ENCODE assay signal across 1 cellular context in the genomic region with DNA sequence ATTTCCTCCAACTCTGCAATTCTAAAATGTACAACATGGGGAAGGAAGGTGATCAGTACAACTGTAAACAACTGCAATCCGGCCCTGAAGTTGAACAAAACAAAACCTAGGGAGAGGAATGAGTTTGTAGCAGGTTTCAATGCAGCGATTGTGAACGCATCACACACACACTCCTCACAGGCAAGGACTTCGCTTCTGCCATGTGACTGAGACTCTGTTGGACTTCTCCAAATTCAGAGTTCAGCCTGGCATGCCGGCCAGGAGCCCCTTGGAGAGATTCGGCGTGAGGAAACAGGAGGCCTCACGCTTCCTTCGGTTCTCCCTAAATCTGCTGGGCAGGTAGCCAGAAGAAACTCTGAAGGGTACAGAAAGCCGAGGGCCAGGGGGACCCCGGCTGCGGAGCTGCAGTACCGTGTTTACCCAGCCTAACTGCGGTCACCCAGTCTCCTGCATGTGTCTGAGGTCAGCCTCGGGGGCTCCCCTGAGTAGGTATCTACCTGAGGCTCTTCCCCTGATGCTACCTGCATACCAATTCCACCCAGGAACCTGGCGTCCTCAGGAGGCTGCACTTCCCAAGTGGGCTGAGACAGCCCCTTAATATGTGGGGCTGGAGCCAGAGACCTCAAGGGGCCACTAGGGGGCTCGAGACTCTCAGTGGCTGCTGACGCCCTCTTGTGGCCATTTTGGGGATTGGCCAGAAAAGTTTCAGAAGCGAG.
A peak's percentile ranks its signal among the peaks of the same experiment; 100 is the strongest.
TF ChIP-seq lines count a peak whose summit lies in the region.

No MANE protein-coding gene starts in this region.

TF ChIP-seq in HEK293, 187 proteins besides CTCF, POLR2A, EP300 and RAD21 (continued from another document and continues in another):
- TF ChIP-seq, protein P1, sequence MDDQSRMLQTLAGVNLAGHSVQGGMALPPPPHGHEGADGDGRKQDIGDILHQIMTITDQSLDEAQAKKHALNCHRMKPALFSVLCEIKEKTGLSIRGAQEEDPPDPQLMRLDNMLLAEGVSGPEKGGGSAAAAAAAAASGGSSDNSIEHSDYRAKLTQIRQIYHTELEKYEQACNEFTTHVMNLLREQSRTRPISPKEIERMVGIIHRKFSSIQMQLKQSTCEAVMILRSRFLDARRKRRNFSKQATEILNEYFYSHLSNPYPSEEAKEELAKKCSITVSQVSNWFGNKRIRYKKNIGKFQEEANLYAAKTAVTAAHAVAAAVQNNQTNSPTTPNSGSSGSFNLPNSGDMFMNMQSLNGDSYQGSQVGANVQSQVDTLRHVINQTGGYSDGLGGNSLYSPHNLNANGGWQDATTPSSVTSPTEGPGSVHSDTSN (CRISPR knock-in tag; IDR thresholded peaks at IDR 0.05) = no peak
- TF ChIP-seq MZF1 (tag by site-specific recombination; IDR thresholded peaks at IDR 0.05; ENCODE audit: borderline replicate concordance) (no peak), ZNF530 (tag by site-specific recombination; IDR thresholded peaks at IDR 0.05; ENCODE audit: low read depth) (no peak), GLI4 (tag by site-specific recombination; IDR thresholded peaks at IDR 0.05) (no peak), ZNF311 (tag by site-specific recombination; IDR thresholded peaks at IDR 0.05; ENCODE audit: borderline replicate concordance) (no peak), ZNF146 (tag by site-specific recombination; IDR thresholded peaks at IDR 0.05) (no peak), ZEB2 (tag by site-specific recombination; IDR thresholded peaks at IDR 0.05) (peak; percentile 45; the same call in 1 of the 2 replicates), ZNF223 (tag by site-specific recombination; IDR thresholded peaks at IDR 0.05) (no peak), ZNF449 (tag by site-specific recombination; IDR thresholded peaks at IDR 0.05) (no peak), ZNF169 (tag by site-specific recombination; IDR thresholded peaks at IDR 0.05) (no peak), ZNF488 (tag by site-specific recombination; IDR thresholded peaks at IDR 0.05) (no peak), ZNF791 (tag by site-specific recombination; IDR thresholded peaks at IDR 0.05) (no peak), TSHZ1 (tag by site-specific recombination; IDR thresholded peaks at IDR 0.05; ENCODE audit: borderline replicate concordance) (no peak), ZNF777 (tag by site-specific recombination; IDR thresholded peaks at IDR 0.05; ENCODE audit: borderline replicate concordance) (no peak), ZNF423 (tag by site-specific recombination; IDR thresholded peaks at IDR 0.05) (no peak), ZSCAN4 (tag by site-specific recombination; IDR thresholded peaks at IDR 0.05) (no peak), ZNF664 (tag by site-specific recombination; IDR thresholded peaks at IDR 0.05) (no peak), ZNF510 (tag by site-specific recombination; IDR thresholded peaks at IDR 0.05; ENCODE audit: insufficient replicate concordance) (no peak), ZBTB7A (tag by site-specific recombination; IDR thresholded peaks at IDR 0.05; ENCODE audit: low read depth) (no peak), ZNF544 (tag by site-specific recombination; IDR thresholded peaks at IDR 0.05) (no peak), ZNF175 (tag by site-specific recombination; IDR thresholded peaks at IDR 0.05) (no peak), ZNF660 (tag by site-specific recombination; IDR thresholded peaks at IDR 0.05) (peak; percentile 94), ZNF561 (tag by site-specific recombination; IDR thresholded peaks at IDR 0.05; ENCODE audit: borderline replicate concordance) (peak; percentile 37; the same call in 1 of the 2 replicates), ZNF747 (tag by site-specific recombination; IDR thresholded peaks at IDR 0.05) (no peak), ZNF843 (tag by site-specific recombination; IDR thresholded peaks at IDR 0.05) (no peak), GLI2 (tag by site-specific recombination; IDR thresholded peaks at IDR 0.05; ENCODE audit: borderline replicate concordance, low read depth) (no peak), ZNF366 (tag by site-specific recombination; conservative IDR thresholded peaks at IDR 0.05) (no peak), ZNF837 (tag by site-specific recombination; IDR thresholded peaks at IDR 0.05) (no peak), GLIS1 (tag by site-specific recombination; IDR thresholded peaks at IDR 0.05) (peak; percentile 19; the same call in 1 of the 2 replicates), ZNF548 (tag by site-specific recombination; IDR thresholded peaks at IDR 0.05) (no peak), ZNF280D (tag by site-specific recombination; IDR thresholded peaks at IDR 0.05) (no peak), ZNF624 (tag by site-specific recombination; IDR thresholded peaks at IDR 0.05) (no peak), ZNF626 (tag by site-specific recombination; IDR thresholded peaks at IDR 0.05) (no peak), ZNF776 (tag by site-specific recombination; IDR thresholded peaks at IDR 0.05; ENCODE audit: borderline replicate concordance) (no peak), ZBTB11 (tag by site-specific recombination; conservative IDR thresholded peaks at IDR 0.05; ENCODE audit: low read depth) (no peak)
- TF ChIP-seq, protein P2, sequence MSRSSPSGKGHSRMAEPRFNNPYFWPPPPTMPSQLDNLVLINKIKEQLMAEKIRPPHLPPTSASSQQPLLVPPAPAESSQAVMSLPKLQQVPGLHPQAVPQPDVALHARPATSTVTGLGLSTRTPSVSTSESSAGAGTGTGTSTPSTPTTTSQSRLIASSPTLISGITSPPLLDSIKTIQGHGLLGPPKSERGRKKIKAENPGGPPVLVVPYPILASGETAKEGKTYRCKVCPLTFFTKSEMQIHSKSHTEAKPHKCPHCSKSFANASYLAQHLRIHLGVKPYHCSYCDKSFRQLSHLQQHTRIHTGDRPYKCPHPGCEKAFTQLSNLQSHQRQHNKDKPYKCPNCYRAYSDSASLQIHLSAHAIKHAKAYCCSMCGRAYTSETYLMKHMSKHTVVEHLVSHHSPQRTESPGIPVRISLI (tag by site-specific recombination; IDR thresholded peaks at IDR 0.05) = no peak
- TF ChIP-seq, protein P3, sequence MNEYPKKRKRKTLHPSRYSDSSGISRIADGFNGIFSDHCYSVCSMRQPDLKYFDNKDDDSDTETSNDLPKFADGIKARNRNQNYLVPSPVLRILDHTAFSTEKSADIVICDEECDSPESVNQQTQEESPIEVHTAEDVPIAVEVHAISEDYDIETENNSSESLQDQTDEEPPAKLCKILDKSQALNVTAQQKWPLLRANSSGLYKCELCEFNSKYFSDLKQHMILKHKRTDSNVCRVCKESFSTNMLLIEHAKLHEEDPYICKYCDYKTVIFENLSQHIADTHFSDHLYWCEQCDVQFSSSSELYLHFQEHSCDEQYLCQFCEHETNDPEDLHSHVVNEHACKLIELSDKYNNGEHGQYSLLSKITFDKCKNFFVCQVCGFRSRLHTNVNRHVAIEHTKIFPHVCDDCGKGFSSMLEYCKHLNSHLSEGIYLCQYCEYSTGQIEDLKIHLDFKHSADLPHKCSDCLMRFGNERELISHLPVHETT (tag by site-specific recombination; IDR thresholded peaks at IDR 0.05) = no peak
- TF ChIP-seq, protein P4, sequence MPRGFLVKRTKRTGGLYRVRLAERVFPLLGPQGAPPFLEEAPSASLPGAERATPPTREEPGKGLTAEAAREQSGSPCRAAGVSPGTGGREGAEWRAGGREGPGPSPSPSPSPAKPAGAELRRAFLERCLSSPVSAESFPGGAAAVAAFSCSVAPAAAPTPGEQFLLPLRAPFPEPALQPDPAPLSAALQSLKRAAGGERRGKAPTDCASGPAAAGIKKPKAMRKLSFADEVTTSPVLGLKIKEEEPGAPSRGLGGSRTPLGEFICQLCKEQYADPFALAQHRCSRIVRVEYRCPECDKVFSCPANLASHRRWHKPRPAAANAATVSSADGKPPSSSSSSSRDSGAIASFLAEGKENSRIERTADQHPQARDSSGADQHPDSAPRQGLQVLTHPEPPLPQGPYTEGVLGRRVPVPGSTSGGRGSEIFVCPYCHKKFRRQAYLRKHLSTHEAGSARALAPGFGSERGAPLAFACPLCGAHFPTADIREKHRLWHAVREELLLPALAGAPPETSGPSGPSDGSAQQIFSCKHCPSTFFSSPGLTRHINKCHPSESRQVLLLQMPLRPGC (tag by site-specific recombination; IDR thresholded peaks at IDR 0.05) = no peak
